17 cellular contexts compared by ENCODE assay signal in the genomic region with DNA sequence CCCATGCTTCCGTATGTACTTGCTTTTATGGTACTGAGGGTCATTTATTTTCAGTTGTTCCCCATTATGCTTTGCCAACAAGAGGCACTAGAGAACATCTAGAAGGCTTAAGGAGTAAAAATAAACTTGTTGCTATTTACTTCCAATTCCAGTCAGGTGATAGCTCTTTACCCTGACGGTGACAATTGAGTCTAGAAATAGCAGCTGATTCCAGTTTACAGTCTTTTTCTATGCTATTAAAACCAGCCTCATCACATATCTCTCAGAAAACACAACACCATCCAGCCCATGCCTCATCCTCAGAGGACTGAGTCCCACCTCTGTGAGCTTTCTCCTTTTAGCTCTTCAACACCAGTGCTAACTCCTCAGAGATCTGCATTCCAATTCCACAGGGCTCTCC.
DNase-seq lines count a peak whose midpoint lies in the region; ATAC-seq, FAIRE-seq and TF ChIP-seq lines count a peak whose summit lies in the region.
"Had no signal": no experiment of that assay in that cellular context is flagged by ENCODE, and none has a peak within 500 bp of the region (broad histone marks: within the 10 kb centered on the region; RNA-seq: fewer than 3 reads in every experiment).

No MANE protein-coding gene starts in this region.

- no peak overlapping the region for H3K27ac Mint-ChIP-seq in immature natural killer cell

- H3K9me3 ChIP-seq in heart left ventricle: peaks cover 0 to 8% (median 0%) of the 10 kb centered on the region in 12 donors
- no peaks in the 10 kb centered on the region for H3K9me3 ChIP-seq in right cardiac atrium (ENCODE audit: control insufficient read depth, low read length)
- no peaks in the 10 kb centered on the region for H3K9me3 ChIP-seq in skeletal muscle tissue (ENCODE audit: control insufficient read depth in 3 of 3, low read length in 3 of 3)

- H3K4me3 ChIP-seq in heart left ventricle (no peak overlapping the region), right cardiac atrium (ENCODE audit: low read length) (no peak overlapping the region), skeletal muscle tissue (ENCODE audit: low read length in 3 of 3) (no peak overlapping the region)
- H3K4me3 ChIP-seq: BLaER1 treated with 17β-estradiol and CSF1 and Interleukin-3, amounts not matched to agents 10 nM and 100 nM had no signal

- intact Hi-C loops in heart left ventricle (cut with DNase I): no loop called here
- intact Hi-C loops in right cardiac atrium (cut with DNase I): no loop called here

- peak; percentile 0 for DNase-seq in NCI-H187 treated with DMSO at 0.1 percent for 48 hours (lab: John Stamatoyannopoulos, UW)
- no peak for DNase-seq in NCI-H187 (lab: John Stamatoyannopoulos, UW)
- no peak for DNase-seq in heart left ventricle
- no peak for DNase-seq in right cardiac atrium
- DNase-seq in GM19239 (ENCODE audit: insufficient read length, low spot score): no peak
- DNase-seq in Ammon's horn (ENCODE audit: low spot score): no peak
- no peak for DNase-seq in immature natural killer cell
- DNase-seq: AML-193; CD4-positive, CD25-positive, alpha-beta regulatory T cell; DMS53; GF-D8 had no signal

- FAIRE-seq in GM19239 (lab: Jason Lieb, UNC): no peak
- FAIRE-seq: H54 had no signal

- H3K27ac ChIP-seq in heart left ventricle (peak overlapping the region in 2 of 12 donors; percentile 14 to 50), right cardiac atrium (ENCODE audit: low read length) (peak overlapping the region; percentile 83), skeletal muscle tissue (ENCODE audit: low read depth, low read length) (peak overlapping the region; percentile 69)
- H3K27ac ChIP-seq: 22Rv1; BLaER1 treated with 17β-estradiol and CSF1 and Interleukin-3, amounts not matched to agents 10 nM and 100 nM; HL-60 had no signal

- peak overlapping the region in 1 of 3 donors; percentile 17 for H3K9ac ChIP-seq in skeletal muscle tissue (ENCODE audit: low read depth in 1 of 3, low read length in 3 of 3)
- H3K9ac ChIP-seq: BLaER1 treated with 17β-estradiol and CSF1 and Interleukin-3, amounts not matched to agents 10 nM and 100 nM had no signal

- no peak for TF ChIP-seq POLR2A in heart left ventricle (IDR thresholded peaks at IDR 0.05)

- peak; percentile 15 to 57 (median 42) for ATAC-seq in heart left ventricle
- ATAC-seq in right cardiac atrium: peak; percentile 43 to 52
- ATAC-seq: HCT116 had no signal

- H3K4me3 Mint-ChIP-seq in immature natural killer cell: no peak overlapping the region
- H3K4me3 Mint-ChIP-seq: CD4-positive, CD25-positive, alpha-beta regulatory T cell had no signal

- no peaks in the 10 kb centered on the region for H3K27me3 ChIP-seq in heart left ventricle
- H3K27me3 ChIP-seq in right cardiac atrium (ENCODE audit: control insufficient read depth, insufficient read depth): no peaks in the 10 kb centered on the region
- no peaks in the 10 kb centered on the region for H3K27me3 ChIP-seq in skeletal muscle tissue (ENCODE audit: control insufficient read depth in 3 of 3, insufficient read depth in 3 of 3, low read length in 3 of 3)
- H3K27me3 ChIP-seq: BLaER1 treated with 17β-estradiol and CSF1 and Interleukin-3, amounts not matched to agents 10 nM and 100 nM had no signal

- H3K36me3 ChIP-seq in heart left ventricle (no peaks in the 10 kb centered on the region), skeletal muscle tissue (ENCODE audit: control insufficient read depth in 3 of 3, insufficient read depth in 3 of 3, low read length in 3 of 3) (no peaks in the 10 kb centered on the region)
- H3K36me3 ChIP-seq: BLaER1 treated with 17β-estradiol and CSF1 and Interleukin-3, amounts not matched to agents 10 nM and 100 nM had no signal

- TF ChIP-seq CTCF in heart left ventricle (IDR thresholded peaks at IDR 0.05): no peak

- no peaks in the 10 kb centered on the region for H3K36me3 Mint-ChIP-seq in immature natural killer cell
- H3K36me3 Mint-ChIP-seq: CD4-positive, CD25-positive, alpha-beta regulatory T cell had no signal

- H3K9me3 Mint-ChIP-seq in immature natural killer cell: peaks cover 0 to 15% (median 7%) of the 10 kb centered on the region in 6 donors

- H3K4me1 Mint-ChIP-seq in immature natural killer cell: no peaks in the 10 kb centered on the region
- H3K4me1 Mint-ChIP-seq: CD4-positive, CD25-positive, alpha-beta regulatory T cell had no signal

- WGBS in heart left ventricle, 4 donors: 33 to 49% (median 42%) methylated on average over 2 of the region's 2 CpGs
- WGBS in right cardiac atrium: 56% methylated on average over 2 of the region's 2 CpGs

- H3K4me1 ChIP-seq in heart left ventricle (peaks cover 0 to 10% (median 0%) of the 10 kb centered on the region in 12 donors), right cardiac atrium (ENCODE audit: control insufficient read depth, insufficient read depth, low read length) (no peaks in the 10 kb centered on the region), skeletal muscle tissue (ENCODE audit: control insufficient read depth in 3 of 3, insufficient read depth in 3 of 3, low read length in 3 of 3) (peaks cover 0 to 6% (median 0%) of the 10 kb centered on the region in 3 donors)
- H3K4me1 ChIP-seq: BLaER1 treated with 17β-estradiol and CSF1 and Interleukin-3, amounts not matched to agents 10 nM and 100 nM had no signal

- peaks cover 0 to 6% (median 1%) of the 10 kb centered on the region in 3 donors for H3K27me3 Mint-ChIP-seq in immature natural killer cell (ENCODE audit: low read depth in 3 of 3)
- H3K27me3 Mint-ChIP-seq: CD4-positive, CD25-positive, alpha-beta regulatory T cell had no signal
